Comparison of ENCODE assay signal across 11 cellular contexts in the genomic region with DNA sequence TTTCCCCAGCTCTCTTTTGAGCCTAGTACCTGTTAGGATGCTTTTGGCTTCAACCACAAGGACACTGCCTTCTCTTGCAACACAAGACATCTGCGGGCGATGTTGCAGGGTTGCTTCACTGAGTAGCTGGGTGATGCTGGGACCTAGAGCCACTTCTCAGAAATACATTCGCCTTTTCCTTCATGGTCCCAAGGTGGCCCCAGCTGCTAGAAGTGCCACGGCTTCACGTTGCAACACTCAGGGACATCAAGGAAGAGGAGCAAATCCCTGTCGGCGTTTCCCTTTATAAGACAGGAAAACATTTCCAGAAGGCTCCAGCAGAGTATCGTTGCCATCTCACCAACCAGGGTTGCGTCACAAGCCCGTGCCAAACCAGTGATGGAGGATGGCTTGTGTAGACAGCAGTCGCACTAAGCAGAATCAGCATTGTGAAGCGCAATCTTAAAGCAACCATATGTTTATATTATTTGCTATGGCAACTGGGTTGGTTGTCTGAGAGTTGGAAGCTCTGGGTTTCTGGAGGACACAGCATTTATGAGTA.
DNase-seq lines count a peak whose midpoint lies in the region; ATAC-seq and TF ChIP-seq lines count a peak whose summit lies in the region.
"Had no signal": no experiment of that assay in that cellular context is flagged by ENCODE, and none has a peak within 500 bp of the region (broad histone marks: within the 10 kb centered on the region; RNA-seq: fewer than 3 reads in every experiment).

No MANE protein-coding gene starts in this region.

- no peaks in the 10 kb centered on the region for H3K36me3 Mint-ChIP-seq in CD8-positive, alpha-beta memory T cell
- H3K36me3 Mint-ChIP-seq in neural progenitor cell = no peaks in the 10 kb centered on the region
- H3K36me3 Mint-ChIP-seq in activated T-helper 1 cell treated with anti-CD3 and anti-CD28 coated beads, Interleukin-12 subunit alpha, Interleukin-12 subunit beta, Interleukin-2, Interleukin-4 antibody, amounts not matched to agents 30 ng/mL and 10 ng/mL and 1 ng/mL, durations not matched to agents 14 hours and 24 hours and 36 hours (ENCODE audit: low read depth) = peaks cover 20% of the 10 kb centered on the region

- DNase-seq in CD8-positive, alpha-beta memory T cell = no peak
- DNase-seq in adipocyte (ENCODE audit: low read depth) (peak; percentile 5), neural progenitor cell (ENCODE audit: low spot score) (no peak), T1000 (lab: John Stamatoyannopoulos, UW) (no peak), G401 (ENCODE audit: low spot score) (no peak)
- no peak for DNase-seq in activated T-helper 1 cell treated with anti-CD3 and anti-CD28 coated beads, Interleukin-12 subunit alpha, Interleukin-12 subunit beta, Interleukin-2, Interleukin-4 antibody, amounts not matched to agents 30 ng/mL and 10 ng/mL and 1 ng/mL, durations not matched to agents 14 hours and 24 hours and 36 hours (ENCODE audit: low spot score)
- DNase-seq: activated CD4-positive, alpha-beta T cell treated with anti-CD3 and anti-CD28 coated beads, Interleukin-2, amount 50 U/mL, for 4 hours had no signal

- peaks cover 16 to 21% (median 18%) of the 10 kb centered on the region in 3 donors for H3K4me1 Mint-ChIP-seq in CD8-positive, alpha-beta memory T cell
- peaks cover 33% of the 10 kb centered on the region for H3K4me1 Mint-ChIP-seq in neural progenitor cell
- peaks cover 43% of the 10 kb centered on the region for H3K4me1 Mint-ChIP-seq in activated T-helper 1 cell treated with anti-CD3 and anti-CD28 coated beads, Interleukin-12 subunit alpha, Interleukin-12 subunit beta, Interleukin-2, Interleukin-4 antibody, amounts not matched to agents 30 ng/mL and 10 ng/mL and 1 ng/mL, durations not matched to agents 14 hours and 24 hours and 36 hours (ENCODE audit: low read depth)

- no peaks in the 10 kb centered on the region for H3K9me3 Mint-ChIP-seq in CD8-positive, alpha-beta memory T cell
- no peaks in the 10 kb centered on the region for H3K9me3 Mint-ChIP-seq in neural progenitor cell
- H3K9me3 Mint-ChIP-seq in activated T-helper 1 cell treated with anti-CD3 and anti-CD28 coated beads, Interleukin-12 subunit alpha, Interleukin-12 subunit beta, Interleukin-2, Interleukin-4 antibody, amounts not matched to agents 30 ng/mL and 10 ng/mL and 1 ng/mL, durations not matched to agents 14 hours and 24 hours and 36 hours = no peaks in the 10 kb centered on the region
- H3K9me3 Mint-ChIP-seq: nephron had no signal

- no peak for TF ChIP-seq CTCF in neural progenitor cell (IDR thresholded peaks at IDR 0.05)

- H3K36me3 ChIP-seq in CD8-positive, alpha-beta memory T cell (ENCODE audit: insufficient read depth, low read length) = no peaks in the 10 kb centered on the region
- H3K36me3 ChIP-seq in HUES48 (ENCODE audit: control insufficient read depth, insufficient read depth, low read length) (no peaks in the 10 kb centered on the region), adipocyte (ENCODE audit: control insufficient read depth, insufficient read depth, low read length, severe bottlenecking) (peaks cover 6% of the 10 kb centered on the region), neural progenitor cell (no peaks in the 10 kb centered on the region)
- H3K36me3 ChIP-seq: breast epithelium had no signal

- peak overlapping the region in 4 of 7 donors; percentile 15 to 85 (median 78) for H3K4me3 Mint-ChIP-seq in CD8-positive, alpha-beta memory T cell
- H3K4me3 Mint-ChIP-seq in neural progenitor cell = no peak overlapping the region
- H3K4me3 Mint-ChIP-seq in activated T-helper 1 cell treated with anti-CD3 and anti-CD28 coated beads, Interleukin-12 subunit alpha, Interleukin-12 subunit beta, Interleukin-2, Interleukin-4 antibody, amounts not matched to agents 30 ng/mL and 10 ng/mL and 1 ng/mL, durations not matched to agents 14 hours and 24 hours and 36 hours = no peak overlapping the region

- H3K27ac ChIP-seq in CD8-positive, alpha-beta memory T cell (ENCODE audit: low read depth, low read length) = no peak overlapping the region
- H3K27ac ChIP-seq in HUES48 (ENCODE audit: low read depth, low read length) = no peak overlapping the region
- no peak overlapping the region for H3K27ac ChIP-seq in neural progenitor cell

- H3K27ac Mint-ChIP-seq in CD8-positive, alpha-beta memory T cell = no peak overlapping the region
- H3K27ac Mint-ChIP-seq in neural progenitor cell = no peak overlapping the region
- no peak overlapping the region for H3K27ac Mint-ChIP-seq in activated T-helper 1 cell treated with anti-CD3 and anti-CD28 coated beads, Interleukin-12 subunit alpha, Interleukin-12 subunit beta, Interleukin-2, Interleukin-4 antibody, amounts not matched to agents 30 ng/mL and 10 ng/mL and 1 ng/mL, durations not matched to agents 14 hours and 24 hours and 36 hours
- H3K27ac Mint-ChIP-seq: nephron had no signal

- ATAC-seq in GM18502 (IDR thresholded peaks at IDR 0.05; ENCODE audit: poor library complexity, unreplicated experiment) = no peak

- CTCF ChIA-PET in CD8-positive, alpha-beta memory T cell (lab: Charles Lee) = interaction anchor here (0.5 to 4.8 kb wide), 17 partner anchors 24 to 377 kb away, joined by 3 to 101 read pairs (median 4); partner anchors contain the start of genes ANKRD33B, ATPSCKMT, CCT5 and MARCHF6

- H3K79me2 ChIP-seq in neural progenitor cell (ENCODE audit: low read depth) = no peaks in the 10 kb centered on the region

- H2AFZ ChIP-seq in neural progenitor cell (replicated peaks) = no peak overlapping the region

- POLR2A ChIA-PET in CD8-positive, alpha-beta memory T cell (lab: Charles Lee) = interaction anchor here (1.0 kb wide), 1 partner anchor 273 kb away, joined by 3 read pairs; the partner anchor contains the start of gene MARCHF6

- peaks cover 8% of the 10 kb centered on the region for H3K4me1 ChIP-seq in CD8-positive, alpha-beta memory T cell (ENCODE audit: insufficient read depth, low read length)
- H3K4me1 ChIP-seq in HUES48 (ENCODE audit: control insufficient read depth, insufficient read depth, low read length) = peaks cover 19% of the 10 kb centered on the region
- H3K4me1 ChIP-seq in adipocyte (ENCODE audit: control insufficient read depth, insufficient read depth, low read length) = peaks cover 9% of the 10 kb centered on the region
- H3K4me1 ChIP-seq in neural progenitor cell = peaks cover 25% of the 10 kb centered on the region
- H3K4me1 ChIP-seq: breast epithelium had no signal

- H3F3A ChIP-seq in neural progenitor cell (ENCODE audit: low read depth) = peaks cover 20% of the 10 kb centered on the region

- peak overlapping the region; percentile 84 for H3K4me2 ChIP-seq in neural progenitor cell

- no peaks in the 10 kb centered on the region for H3K9me3 ChIP-seq in CD8-positive, alpha-beta memory T cell (ENCODE audit: low read length)
- H3K9me3 ChIP-seq in HUES48 (ENCODE audit: control insufficient read depth, insufficient read depth, low read length) (no peaks in the 10 kb centered on the region), adipocyte (ENCODE audit: control insufficient read depth, low read length) (peaks cover 2% of the 10 kb centered on the region), neural progenitor cell (ENCODE audit: low read depth) (no peaks in the 10 kb centered on the region)
- H3K9me3 ChIP-seq: breast epithelium had no signal

- peaks cover 4% of the 10 kb centered on the region in 2 donors for H3K27me3 Mint-ChIP-seq in CD8-positive, alpha-beta memory T cell
- H3K27me3 Mint-ChIP-seq in neural progenitor cell (ENCODE audit: insufficient read depth, low read depth) = peaks cover 10% of the 10 kb centered on the region
- H3K27me3 Mint-ChIP-seq in activated T-helper 1 cell treated with anti-CD3 and anti-CD28 coated beads, Interleukin-12 subunit alpha, Interleukin-12 subunit beta, Interleukin-2, Interleukin-4 antibody, amounts not matched to agents 30 ng/mL and 10 ng/mL and 1 ng/mL, durations not matched to agents 14 hours and 24 hours and 36 hours (ENCODE audit: insufficient read depth) = peaks cover 3% of the 10 kb centered on the region

- H3K27me3 ChIP-seq in CD8-positive, alpha-beta memory T cell (ENCODE audit: insufficient read depth, low read length, poor library complexity, severe bottlenecking) = no peaks in the 10 kb centered on the region
- H3K27me3 ChIP-seq in HUES48 (ENCODE audit: control insufficient read depth, insufficient read depth, low read length) (no peaks in the 10 kb centered on the region), adipocyte (replicated peaks; ENCODE audit: control insufficient read depth, insufficient read depth, low read length) (no peaks in the 10 kb centered on the region), neural progenitor cell (no peaks in the 10 kb centered on the region)
- H3K27me3 ChIP-seq: breast epithelium had no signal

- H3K4me3 ChIP-seq in CD8-positive, alpha-beta memory T cell (ENCODE audit: low read length) = no peak overlapping the region
- H3K4me3 ChIP-seq in HUES48 (ENCODE audit: low read depth, low read length) = peak overlapping the region; percentile 60
- H3K4me3 ChIP-seq in adipocyte (ENCODE audit: low read length) = no peak overlapping the region
- H3K4me3 ChIP-seq in neural progenitor cell = no peak overlapping the region

- intact Hi-C loops in activated T-helper 1 cell treated with anti-CD3 and anti-CD28 coated beads, Interleukin-12 subunit alpha, Interleukin-12 subunit beta, Interleukin-2, Interleukin-4 antibody, amounts not matched to agents 30 ng/mL and 10 ng/mL and 1 ng/mL, durations not matched to agents 14 hours and 24 hours and 36 hours (cut with micrococcal nuclease) = loop anchor here (1.0 kb wide), 4 partner anchors 9 to 342 kb away; partner anchors contain the start of gene ANKRD33B

- H4K20me1 ChIP-seq in neural progenitor cell (ENCODE audit: low read depth) = no peaks in the 10 kb centered on the region

- in situ Hi-C loops in G401 (cut with HindIII; ENCODE audit: low sequenced_read_pairs) = loop anchor here (5.0 kb wide), 1 partner anchor 74 kb away; no protein-coding TSS in a partner anchor

- no peak overlapping the region for H3K9ac ChIP-seq in HUES48 (ENCODE audit: low read depth, low read length)
- H3K9ac ChIP-seq in adipocyte (ENCODE audit: low read length) = no peak overlapping the region
- no peak overlapping the region for H3K9ac ChIP-seq in neural progenitor cell

Comparison
In these comparisons a context has a peak if more than half of its experiments do, and no peak if none do; other contexts are left out.
1. H3K4me3 Mint-ChIP-seq: peak in CD8-positive, alpha-beta memory T cell (4 of 7); none in neural progenitor cell (single experiment) and activated T-helper 1 cell treated with anti-CD3 and anti-CD28 coated beads, Interleukin-12 subunit alpha, Interleukin-12 subunit beta, Interleukin-2, Interleukin-4 antibody, amounts not matched to agents 30 ng/mL and 10 ng/mL and 1 ng/mL, durations not matched to agents 14 hours and 24 hours and 36 hours (single experiment).